Comparison of ENCODE assay signal across 1 cellular context in the genomic region with DNA sequence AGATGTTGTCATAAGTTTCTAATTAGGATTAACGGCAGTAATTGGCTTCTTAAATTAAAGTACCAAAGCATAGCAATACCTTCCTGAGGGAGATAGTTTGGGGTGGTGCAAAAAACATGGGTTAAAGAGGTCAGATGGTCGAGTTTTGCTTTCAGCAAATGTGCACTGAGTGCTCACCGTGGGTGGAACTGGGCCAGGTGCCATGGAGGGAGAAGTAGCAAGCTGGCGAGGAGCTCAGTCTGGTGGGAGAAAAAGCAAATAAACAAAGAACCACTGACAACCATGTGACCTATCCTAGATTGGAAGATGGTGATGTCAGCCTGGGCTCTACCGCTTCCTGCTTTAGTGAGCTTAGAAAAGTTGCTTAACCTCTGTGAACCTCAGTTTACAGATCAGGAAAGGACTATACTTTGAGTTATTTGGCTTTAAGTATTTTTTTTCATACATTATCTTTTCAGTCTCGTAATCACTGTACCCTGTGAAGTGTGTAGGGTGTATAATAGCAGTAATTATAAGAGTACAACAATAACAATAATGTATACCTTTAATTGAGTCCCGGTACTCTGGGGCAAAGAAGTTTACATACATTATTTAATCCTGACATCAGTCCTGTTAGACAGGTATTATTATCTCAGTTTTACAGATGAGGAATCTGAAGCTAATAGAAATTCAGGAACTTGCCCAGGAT.
A peak's percentile ranks its signal among the peaks of the same experiment; 100 is the strongest.
TF ChIP-seq lines count a peak whose summit lies in the region.

No MANE protein-coding gene starts in this region.

TF ChIP-seq in GM12878, 131 proteins besides CTCF, POLR2A, EP300 and RAD21 (continued from another document):
- TF ChIP-seq MYC (IDR thresholded peaks at IDR 0.05; ENCODE audit: insufficient read depth, insufficient read length, insufficient replicate concordance, low read length, severe bottlenecking), result no peak
- no peak for TF ChIP-seq RBBP5 (conservative IDR thresholded peaks at IDR 0.05)
- TF ChIP-seq RAD51 (IDR thresholded peaks at IDR 0.05), result peak; percentile 82
- TF ChIP-seq NBN (IDR thresholded peaks at IDR 0.05), result peak; percentile 55
- 0 out of 2 replicates have a peak, but pooled peaks have one; percentile 27 for TF ChIP-seq IRF4 (IDR thresholded peaks at IDR 0.05; ENCODE audit: low read depth, low read length)
- TF ChIP-seq RELA (IDR thresholded peaks at IDR 0.05; ENCODE audit: borderline replicate concordance, partially characterized antibody), result no peak
- no peak for TF ChIP-seq ZNF217 (IDR thresholded peaks at IDR 0.05)
- 0 out of 2 replicates have a peak, but pooled peaks have one; percentile 59 for TF ChIP-seq TCF3 (IDR thresholded peaks at IDR 0.05; ENCODE audit: borderline replicate concordance, insufficient read depth, low read depth, low read length)
- TF ChIP-seq TCF12 (IDR thresholded peaks at IDR 0.05; ENCODE audit: low read depth, low read length), result 0 out of 2 replicates have a peak, but pooled peaks have one; percentile 70
- peak; percentile 69 for TF ChIP-seq NFIC (IDR thresholded peaks at IDR 0.05; ENCODE audit: low read depth, low read length)
- no peak for TF ChIP-seq ZNF207 (IDR thresholded peaks at IDR 0.05; ENCODE audit: borderline replicate concordance)
- no peak for TF ChIP-seq BCL3 (IDR thresholded peaks at IDR 0.05; ENCODE audit: borderline replicate concordance, insufficient read depth, low read depth, low read length, poor library complexity, severe bottlenecking)
- TF ChIP-seq MEF2A (IDR thresholded peaks at IDR 0.05; ENCODE audit: insufficient read depth, low read depth, low read length), result 0 out of 2 replicates have a peak, but pooled peaks have one; percentile 10
- no peak for TF ChIP-seq POU2F2 (IDR thresholded peaks at IDR 0.05; ENCODE audit: borderline replicate concordance, low read depth, low read length)
- TF ChIP-seq WRNIP1 (IDR thresholded peaks at IDR 0.05; ENCODE audit: borderline replicate concordance, low read depth, low read length), result no peak
- peak; percentile 48; the same call in 1 of the 2 replicates for TF ChIP-seq BCL11A (IDR thresholded peaks at IDR 0.05; ENCODE audit: low read depth, low read length)
- TF ChIP-seq FOS (IDR thresholded peaks at IDR 0.05; ENCODE audit: borderline replicate concordance, extremely low read depth, insufficient read length), result no peak
- TF ChIP-seq SMAD1 (IDR thresholded peaks at IDR 0.05; ENCODE audit: low read depth, partially characterized antibody), result peak; percentile 66
- TF ChIP-seq SMC3 (IDR thresholded peaks at IDR 0.05; ENCODE audit: borderline replicate concordance, low read length), result peak; percentile 8; the same call in 1 of the 2 replicates
- TF ChIP-seq ZBED1 (IDR thresholded peaks at IDR 0.05; ENCODE audit: borderline replicate concordance), result 0 out of 2 replicates have a peak, but pooled peaks have one; percentile 29
- peak; percentile 50 for TF ChIP-seq RUNX3 (IDR thresholded peaks at IDR 0.05; ENCODE audit: low read length)
- 0 out of 4 replicates have a peak, but pooled peaks of 1 of the 2 experiments have one; percentile 25 for TF ChIP-seq BHLHE40 (IDR thresholded peaks at IDR 0.05; ENCODE audit: borderline replicate concordance in 1 of 2, low read depth in 2 of 2, low read length in 1 of 2)
- peak; percentile 93 for TF ChIP-seq NR2F1 (conservative IDR thresholded peaks at IDR 0.05)
- peak; percentile 27; the same call in 1 of the 2 replicates for TF ChIP-seq SMARCA5 (IDR thresholded peaks at IDR 0.05)
- TF ChIP-seq IKZF1 (conservative IDR thresholded peaks at IDR 0.05), result peak; percentile 81
- no peak for TF ChIP-seq PBX3 (IDR thresholded peaks at IDR 0.05; ENCODE audit: insufficient replicate concordance, low read depth, low read length)
- peak; percentile 39; the same call in 1 of the 2 replicates for TF ChIP-seq PAX5 (IDR thresholded peaks at IDR 0.05; ENCODE audit: borderline replicate concordance, low read depth, low read length)
- peak; percentile 68 for TF ChIP-seq EED (IDR thresholded peaks at IDR 0.05; ENCODE audit: low read depth)
- TF ChIP-seq KLF5 (IDR thresholded peaks at IDR 0.05; ENCODE audit: partially characterized antibody), result no peak
- TF ChIP-seq IKZF2 (IDR thresholded peaks at IDR 0.05), result peak; percentile 82 to 87
- TF ChIP-seq MTA2 (IDR thresholded peaks at IDR 0.05; ENCODE audit: low read depth), result peak; percentile 66; the same call in 1 of the 2 replicates
- peak; percentile 39 for TF ChIP-seq SP1 (IDR thresholded peaks at IDR 0.05; ENCODE audit: low read depth, low read length)
- peak; percentile 89 for TF ChIP-seq ATF7 (IDR thresholded peaks at IDR 0.05; ENCODE audit: low read depth)
- 0 out of 2 replicates have a peak, but pooled peaks have one; percentile 38 for TF ChIP-seq SIN3A (IDR thresholded peaks at IDR 0.05; ENCODE audit: low read depth, low read length)
- peak in 1 of 2 experiments; percentile 46; a peak in 1 of 3 replicates for TF ChIP-seq EGR1 (IDR thresholded peaks at IDR 0.05; ENCODE audit: borderline replicate concordance in 1 of 2, low read depth in 2 of 2, low read length in 2 of 2)
- TF ChIP-seq, protein P1, sequence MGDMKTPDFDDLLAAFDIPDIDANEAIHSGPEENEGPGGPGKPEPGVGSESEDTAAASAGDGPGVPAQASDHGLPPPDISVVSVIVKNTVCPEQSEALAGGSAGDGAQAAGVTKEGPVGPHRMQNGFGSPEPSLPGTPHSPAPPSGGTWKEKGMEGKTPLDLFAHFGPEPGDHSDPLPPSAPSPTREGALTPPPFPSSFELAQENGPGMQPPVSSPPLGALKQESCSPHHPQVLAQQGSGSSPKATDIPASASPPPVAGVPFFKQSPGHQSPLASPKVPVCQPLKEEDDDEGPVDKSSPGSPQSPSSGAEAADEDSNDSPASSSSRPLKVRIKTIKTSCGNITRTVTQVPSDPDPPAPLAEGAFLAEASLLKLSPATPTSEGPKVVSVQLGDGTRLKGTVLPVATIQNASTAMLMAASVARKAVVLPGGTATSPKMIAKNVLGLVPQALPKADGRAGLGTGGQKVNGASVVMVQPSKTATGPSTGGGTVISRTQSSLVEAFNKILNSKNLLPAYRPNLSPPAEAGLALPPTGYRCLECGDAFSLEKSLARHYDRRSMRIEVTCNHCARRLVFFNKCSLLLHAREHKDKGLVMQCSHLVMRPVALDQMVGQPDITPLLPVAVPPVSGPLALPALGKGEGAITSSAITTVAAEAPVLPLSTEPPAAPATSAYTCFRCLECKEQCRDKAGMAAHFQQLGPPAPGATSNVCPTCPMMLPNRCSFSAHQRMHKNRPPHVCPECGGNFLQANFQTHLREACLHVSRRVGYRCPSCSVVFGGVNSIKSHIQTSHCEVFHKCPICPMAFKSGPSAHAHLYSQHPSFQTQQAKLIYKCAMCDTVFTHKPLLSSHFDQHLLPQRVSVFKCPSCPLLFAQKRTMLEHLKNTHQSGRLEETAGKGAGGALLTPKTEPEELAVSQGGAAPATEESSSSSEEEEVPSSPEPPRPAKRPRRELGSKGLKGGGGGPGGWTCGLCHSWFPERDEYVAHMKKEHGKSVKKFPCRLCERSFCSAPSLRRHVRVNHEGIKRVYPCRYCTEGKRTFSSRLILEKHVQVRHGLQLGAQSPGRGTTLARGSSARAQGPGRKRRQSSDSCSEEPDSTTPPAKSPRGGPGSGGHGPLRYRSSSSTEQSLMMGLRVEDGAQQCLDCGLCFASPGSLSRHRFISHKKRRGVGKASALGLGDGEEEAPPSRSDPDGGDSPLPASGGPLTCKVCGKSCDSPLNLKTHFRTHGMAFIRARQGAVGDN (IDR thresholded peaks at IDR 0.05), result peak; percentile 60; the same call in 1 of the 2 replicates
- TF ChIP-seq, protein P2, sequence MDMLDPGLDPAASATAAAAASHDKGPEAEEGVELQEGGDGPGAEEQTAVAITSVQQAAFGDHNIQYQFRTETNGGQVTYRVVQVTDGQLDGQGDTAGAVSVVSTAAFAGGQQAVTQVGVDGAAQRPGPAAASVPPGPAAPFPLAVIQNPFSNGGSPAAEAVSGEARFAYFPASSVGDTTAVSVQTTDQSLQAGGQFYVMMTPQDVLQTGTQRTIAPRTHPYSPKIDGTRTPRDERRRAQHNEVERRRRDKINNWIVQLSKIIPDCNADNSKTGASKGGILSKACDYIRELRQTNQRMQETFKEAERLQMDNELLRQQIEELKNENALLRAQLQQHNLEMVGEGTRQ (IDR thresholded peaks at IDR 0.05; ENCODE audit: borderline replicate concordance, low read depth, low read length), result peak; percentile 6; the same call in 1 of the 2 replicates
- TF ChIP-seq, protein P3, sequence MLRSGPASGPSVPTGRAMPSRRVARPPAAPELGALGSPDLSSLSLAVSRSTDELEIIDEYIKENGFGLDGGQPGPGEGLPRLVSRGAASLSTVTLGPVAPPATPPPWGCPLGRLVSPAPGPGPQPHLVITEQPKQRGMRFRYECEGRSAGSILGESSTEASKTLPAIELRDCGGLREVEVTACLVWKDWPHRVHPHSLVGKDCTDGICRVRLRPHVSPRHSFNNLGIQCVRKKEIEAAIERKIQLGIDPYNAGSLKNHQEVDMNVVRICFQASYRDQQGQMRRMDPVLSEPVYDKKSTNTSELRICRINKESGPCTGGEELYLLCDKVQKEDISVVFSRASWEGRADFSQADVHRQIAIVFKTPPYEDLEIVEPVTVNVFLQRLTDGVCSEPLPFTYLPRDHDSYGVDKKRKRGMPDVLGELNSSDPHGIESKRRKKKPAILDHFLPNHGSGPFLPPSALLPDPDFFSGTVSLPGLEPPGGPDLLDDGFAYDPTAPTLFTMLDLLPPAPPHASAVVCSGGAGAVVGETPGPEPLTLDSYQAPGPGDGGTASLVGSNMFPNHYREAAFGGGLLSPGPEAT (IDR thresholded peaks at IDR 0.05; ENCODE audit: low read depth), result peak; percentile 65; the same call in 1 of the 2 replicates
- no peak for TF ChIP-seq ATF3 (IDR thresholded peaks at IDR 0.05; ENCODE audit: borderline replicate concordance, extremely low read depth, low read depth, low read length)
- TF ChIP-seq, protein P4, sequence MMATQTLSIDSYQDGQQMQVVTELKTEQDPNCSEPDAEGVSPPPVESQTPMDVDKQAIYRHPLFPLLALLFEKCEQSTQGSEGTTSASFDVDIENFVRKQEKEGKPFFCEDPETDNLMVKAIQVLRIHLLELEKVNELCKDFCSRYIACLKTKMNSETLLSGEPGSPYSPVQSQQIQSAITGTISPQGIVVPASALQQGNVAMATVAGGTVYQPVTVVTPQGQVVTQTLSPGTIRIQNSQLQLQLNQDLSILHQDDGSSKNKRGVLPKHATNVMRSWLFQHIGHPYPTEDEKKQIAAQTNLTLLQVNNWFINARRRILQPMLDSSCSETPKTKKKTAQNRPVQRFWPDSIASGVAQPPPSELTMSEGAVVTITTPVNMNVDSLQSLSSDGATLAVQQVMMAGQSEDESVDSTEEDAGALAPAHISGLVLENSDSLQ (IDR thresholded peaks at IDR 0.05), result no peak
- TF ChIP-seq PAX8 (IDR thresholded peaks at IDR 0.05), result no peak
- TF ChIP-seq, protein P5, sequence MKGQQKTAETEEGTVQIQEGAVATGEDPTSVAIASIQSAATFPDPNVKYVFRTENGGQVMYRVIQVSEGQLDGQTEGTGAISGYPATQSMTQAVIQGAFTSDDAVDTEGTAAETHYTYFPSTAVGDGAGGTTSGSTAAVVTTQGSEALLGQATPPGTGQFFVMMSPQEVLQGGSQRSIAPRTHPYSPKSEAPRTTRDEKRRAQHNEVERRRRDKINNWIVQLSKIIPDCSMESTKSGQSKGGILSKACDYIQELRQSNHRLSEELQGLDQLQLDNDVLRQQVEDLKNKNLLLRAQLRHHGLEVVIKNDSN (IDR thresholded peaks at IDR 0.05; ENCODE audit: borderline replicate concordance, extremely low read length, insufficient read depth, low read depth, low read length), result peak; percentile 42
- TF ChIP-seq MYB (IDR thresholded peaks at IDR 0.05; ENCODE audit: borderline replicate concordance, low read depth, low read length), result no peak
- TF ChIP-seq FOXK2 (IDR thresholded peaks at IDR 0.05), result peak; percentile 31; the same call in 1 of the 2 replicates
- 0 out of 2 replicates have a peak, but pooled peaks have one; percentile 51 for TF ChIP-seq CBX5 (IDR thresholded peaks at IDR 0.05; ENCODE audit: low read depth)
- TF ChIP-seq ATF2 (IDR thresholded peaks at IDR 0.05; ENCODE audit: low read length), result peak; percentile 64
- peak; percentile 49 for TF ChIP-seq DPF2 (IDR thresholded peaks at IDR 0.05)
TF ChIP-seq in GM12878: peak in this region for 38.
